ENCODE assay signal across 8 cellular contexts in genomic region chr10:63720689-63721088, GRCh38.
DNase-seq lines count a peak whose midpoint lies in the region; ATAC-seq and FAIRE-seq lines count a peak whose summit lies in the region.

No MANE protein-coding gene starts in this region.

- DNase-seq in GM18507 (ENCODE audit: extremely low spot score, insufficient read length, low read depth), result no peak
- DNase-seq in mesenchymal stem cell, result no peak
- no peak for DNase-seq in RPMI8226
- no peak for DNase-seq in NCI-H526 (lab: John Stamatoyannopoulos, UW)
- no peak for DNase-seq in activated naive CD8-positive, alpha-beta T cell treated with anti-CD3 and anti-CD28 coated beads for 36 hours
- no peak for DNase-seq in mesenteric fat pad (ENCODE audit: low spot score)

- H3K9me3 ChIP-seq in mesenchymal stem cell (ENCODE audit: control insufficient read depth, low read length), result no peaks in the 10 kb centered on the region

- peak overlapping the region; percentile 77 for H3K9ac ChIP-seq in mesenchymal stem cell (ENCODE audit: low read length)

- no peak overlapping the region for H3K23ac ChIP-seq in mesenchymal stem cell (ENCODE audit: low read length in 2 of 2)

- no peak overlapping the region for H2BK120ac ChIP-seq in mesenchymal stem cell (ENCODE audit: low read depth, low read length)

- H3K27ac ChIP-seq in mesenchymal stem cell (ENCODE audit: low read length, poor library complexity, severe bottlenecking), result no peak overlapping the region

- no peak overlapping the region for H3K27ac Mint-ChIP-seq in activated naive CD8-positive, alpha-beta T cell treated with anti-CD3 and anti-CD28 coated beads for 36 hours

- H3K4me2 ChIP-seq in mesenchymal stem cell (ENCODE audit: low read length, poor library complexity, severe bottlenecking), result no peak overlapping the region

- no peak overlapping the region for H2BK15ac ChIP-seq in mesenchymal stem cell (ENCODE audit: low read depth, poor library complexity, severe bottlenecking)

- WGBS in mesenchymal stem cell, result 63% methylated on average over 3 of the region's 4 CpGs

- no peaks in the 10 kb centered on the region for H3K9me3 Mint-ChIP-seq in activated naive CD8-positive, alpha-beta T cell treated with anti-CD3 and anti-CD28 coated beads for 36 hours

- FAIRE-seq in GM18507 (lab: Jason Lieb, UNC), result peak; percentile 78

- peaks cover 13% of the 10 kb centered on the region for H3K4me1 ChIP-seq in mesenchymal stem cell (ENCODE audit: control insufficient read depth, insufficient read depth, low read depth, low read length)

- no peak overlapping the region for H4K8ac ChIP-seq in mesenchymal stem cell (ENCODE audit: low read length)

- H3K4me3 ChIP-seq in mesenchymal stem cell (ENCODE audit: insufficient read depth in 1 of 2, low read depth in 1 of 2, low read length in 2 of 2), result peak overlapping the region in 1 of 2 experiments; percentile 20

- no peaks in the 10 kb centered on the region for H3K36me3 ChIP-seq in mesenchymal stem cell (ENCODE audit: control insufficient read depth in 1 of 2, insufficient read depth in 2 of 2, low read depth in 1 of 2, low read length in 2 of 2)

- peak overlapping the region in 1 of 2 experiments; percentile 49 for H2BK12ac ChIP-seq in mesenchymal stem cell (ENCODE audit: low read length in 2 of 2)

- H3K36me3 Mint-ChIP-seq in activated naive CD8-positive, alpha-beta T cell treated with anti-CD3 and anti-CD28 coated beads for 36 hours, result no peaks in the 10 kb centered on the region

- no peaks in the 10 kb centered on the region for H3K79me1 ChIP-seq in mesenchymal stem cell (replicated peaks; ENCODE audit: low read length, poor library complexity, severe bottlenecking)

- ATAC-seq in GM21447 (IDR thresholded peaks at IDR 0.05; ENCODE audit: unreplicated experiment), result peak; percentile 70
- ATAC-seq in HG03469 (IDR thresholded peaks at IDR 0.05; ENCODE audit: unreplicated experiment), result peak; percentile 40

- H3K4ac ChIP-seq in mesenchymal stem cell (ENCODE audit: low read depth in 1 of 2, low read length in 2 of 2), result no peak overlapping the region

- H3K27me3 Mint-ChIP-seq in activated naive CD8-positive, alpha-beta T cell treated with anti-CD3 and anti-CD28 coated beads for 36 hours, result peaks cover 12% of the 10 kb centered on the region

- H2AK5ac ChIP-seq in mesenchymal stem cell (ENCODE audit: low read length, severe bottlenecking), result no peak overlapping the region

- H3K14ac ChIP-seq in mesenchymal stem cell (ENCODE audit: low read length in 2 of 2), result no peak overlapping the region

- H2AFZ ChIP-seq in mesenchymal stem cell (ENCODE audit: low read depth, low read length), result no peak overlapping the region

- no peaks in the 10 kb centered on the region for H3K27me3 ChIP-seq in mesenchymal stem cell (ENCODE audit: control insufficient read depth in 1 of 2, insufficient read depth in 1 of 2, low read length in 2 of 2)

- no peak overlapping the region for H3K4me3 Mint-ChIP-seq in activated naive CD8-positive, alpha-beta T cell treated with anti-CD3 and anti-CD28 coated beads for 36 hours

- H2BK5ac ChIP-seq in mesenchymal stem cell (ENCODE audit: low read depth, low read length, poor library complexity, severe bottlenecking), result no peak overlapping the region

- no peak overlapping the region for H4K91ac ChIP-seq in mesenchymal stem cell (ENCODE audit: low read length)

- peaks cover 9% of the 10 kb centered on the region for H3K4me1 Mint-ChIP-seq in activated naive CD8-positive, alpha-beta T cell treated with anti-CD3 and anti-CD28 coated beads for 36 hours

- H3K18ac ChIP-seq in mesenchymal stem cell (ENCODE audit: low read depth in 1 of 2, low read length in 2 of 2), result no peak overlapping the region
